ENCODE assay signal across 8 cellular contexts in genomic region chr3:165185707-165186327, GRCh38. TPM values are rescaled to one million over a fixed set of nuclear protein-coding genes. Genes with fewer than 3 reads are reported as not detected.
DNase-seq lines count a peak whose midpoint lies in the region; ATAC-seq and TF ChIP-seq lines count a peak whose summit lies in the region.

No MANE protein-coding gene starts in this region.

- CTCF ChIA-PET in Caco-2 (lab: Charles Lee) (no interaction called here), SK-N-SH (lab: Yijun Ruan, JAX) (interaction anchor here (1.1 to 1.3 kb wide), 6 partner anchors 10 to 1233 kb away, joined by 3 to 4 read pairs (median 3); no protein-coding TSS in a partner anchor)

- H3K4me3 ChIP-seq in Caco-2 (ENCODE audit: low read depth, low read length) = no peak overlapping the region
- H3K4me3 ChIP-seq in SK-N-SH (ENCODE audit: low read depth in 2 of 2, low read length in 1 of 2) = peak overlapping the region in 1 of 2 experiments; percentile 21; a peak in 1 of 4 replicates
- no peak overlapping the region for H3K4me3 ChIP-seq in epithelial cell of proximal tubule (ENCODE audit: low read depth, low read length)

- no TSS peak for BruUV-seq in Caco-2 (replicated peaks; lab: Mats Ljungman, UMichigan)

- H3K4me1 Mint-ChIP-seq in Caco-2 (ENCODE audit: low read depth, unreplicated experiment) = no peaks in the 10 kb centered on the region
- no peaks in the 10 kb centered on the region for H3K4me1 Mint-ChIP-seq in natural killer cell treated with Interleukin-12 subunit alpha and Interleukin-12 subunit beta and Interleukin-15 and Interleukin-18, amount 100 ng/mL, for 72 hours (ENCODE audit: low read depth in 2 of 2)

- H3F3A ChIP-seq in SK-N-SH (replicated peaks; ENCODE audit: insufficient read depth) = no peaks in the 10 kb centered on the region

- peak; percentile 73 to 80 for TF ChIP-seq CTCF in Caco-2 (IDR thresholded peaks at IDR 0.05; ENCODE audit: insufficient read depth in 1 of 2, low read depth in 1 of 2, low read length in 1 of 2, severe bottlenecking in 1 of 2, unreplicated experiment in 1 of 2)
- TF ChIP-seq CTCF in SK-N-SH (IDR thresholded peaks at IDR 0.05) = peak; percentile 90
- TF ChIP-seq CTCF in epithelial cell of proximal tubule (conservative IDR thresholded peaks at IDR 0.05; ENCODE audit: low read depth, low read length) = peak; percentile 94

- no peak overlapping the region for H3K9ac ChIP-seq in SK-N-SH

- H3K9me2 ChIP-seq in SK-N-SH = no peaks in the 10 kb centered on the region

- H3K27me3 ChIP-seq in Caco-2 (replicated peaks; ENCODE audit: control insufficient read depth, insufficient read depth, low read length) (no peaks in the 10 kb centered on the region), SK-N-SH (ENCODE audit: insufficient read depth) (no peaks in the 10 kb centered on the region)

- no peak overlapping the region for H3K27ac ChIP-seq in SK-N-SH (ENCODE audit: low read depth in 2 of 2, low read length in 1 of 2)

- H3K36me3 Mint-ChIP-seq in Caco-2 (ENCODE audit: insufficient read depth, unreplicated experiment) = no peaks in the 10 kb centered on the region
- no peaks in the 10 kb centered on the region for H3K36me3 Mint-ChIP-seq in natural killer cell treated with Interleukin-12 subunit alpha and Interleukin-12 subunit beta and Interleukin-15 and Interleukin-18, amount 100 ng/mL, for 72 hours

- no peaks in the 10 kb centered on the region for H3K27me3 Mint-ChIP-seq in Caco-2 (ENCODE audit: insufficient read depth, unreplicated experiment)
- H3K27me3 Mint-ChIP-seq in natural killer cell treated with Interleukin-12 subunit alpha and Interleukin-12 subunit beta and Interleukin-15 and Interleukin-18, amount 100 ng/mL, for 72 hours = no peaks in the 10 kb centered on the region

- TF ChIP-seq RAD21 in SK-N-SH (IDR thresholded peaks at IDR 0.05; ENCODE audit: low read length) = peak; percentile 96

- no peak overlapping the region for H2AFZ ChIP-seq in SK-N-SH (ENCODE audit: low read depth)

- H3K79me2 ChIP-seq in SK-N-SH (ENCODE audit: insufficient read depth) = no peaks in the 10 kb centered on the region

- DNase-seq in Caco-2 (peak; percentile 65), NCI-H1417 treated with DMSO at 0.1 percent for 48 hours (lab: John Stamatoyannopoulos, UW) (peak; percentile 65), SK-N-SH (peak; percentile 64), epithelial cell of proximal tubule (ENCODE audit: low read depth) (no peak), NCI-H226 (no peak)
- no peak for DNase-seq in natural killer cell treated with Interleukin-12 subunit alpha and Interleukin-12 subunit beta and Interleukin-15 and Interleukin-18, amount 100 ng/mL, for 72 hours (ENCODE audit: low spot score)

- H4K20me1 ChIP-seq in SK-N-SH (ENCODE audit: insufficient read depth) = no peaks in the 10 kb centered on the region

- H3K36me3 ChIP-seq in Caco-2 (ENCODE audit: control insufficient read depth, insufficient read depth, low read length) (no peaks in the 10 kb centered on the region), SK-N-SH (replicated peaks in 1 of 2; ENCODE audit: control insufficient read depth in 1 of 2, insufficient read depth in 2 of 2, low read length in 1 of 2) (no peaks in the 10 kb centered on the region)

- POLR2A ChIA-PET in Caco-2 (lab: Charles Lee) (no interaction called here), SK-N-SH (lab: Yijun Ruan, JAX) (no interaction called here)

- H3K4me1 ChIP-seq in Caco-2 = no peaks in the 10 kb centered on the region
- H3K4me1 ChIP-seq in SK-N-SH (ENCODE audit: control insufficient read depth in 1 of 2, insufficient read depth in 2 of 2, low read depth in 1 of 2, low read length in 1 of 2) = no peaks in the 10 kb centered on the region

- 9% methylated on average over 8 of the region's 8 CpGs for WGBS in SK-N-SH (ENCODE audit: low lambda C conversion rate)

- H3K9me3 ChIP-seq in Caco-2 (no peaks in the 10 kb centered on the region), SK-N-SH (no peaks in the 10 kb centered on the region)

- no peak overlapping the region for H3K4me2 ChIP-seq in SK-N-SH

- H3K9me3 Mint-ChIP-seq in Caco-2 (ENCODE audit: unreplicated experiment) = no peaks in the 10 kb centered on the region
- no peaks in the 10 kb centered on the region for H3K9me3 Mint-ChIP-seq in natural killer cell treated with Interleukin-12 subunit alpha and Interleukin-12 subunit beta and Interleukin-15 and Interleukin-18, amount 100 ng/mL, for 72 hours

- H3K4me3 Mint-ChIP-seq in Caco-2 (ENCODE audit: unreplicated experiment) = no peak overlapping the region
- no peak overlapping the region for H3K4me3 Mint-ChIP-seq in natural killer cell treated with Interleukin-12 subunit alpha and Interleukin-12 subunit beta and Interleukin-15 and Interleukin-18, amount 100 ng/mL, for 72 hours

- intact Hi-C loops in Caco-2 (cut with micrococcal nuclease; ENCODE audit: unreplicated experiment) = loop anchor here (1.0 to 5.0 kb wide), 6 partner anchors 54 to 735 kb away; no protein-coding TSS in a partner anchor

- no peak overlapping the region for H3K27ac Mint-ChIP-seq in Caco-2 (ENCODE audit: unreplicated experiment)
- no peak overlapping the region for H3K27ac Mint-ChIP-seq in natural killer cell treated with Interleukin-12 subunit alpha and Interleukin-12 subunit beta and Interleukin-15 and Interleukin-18, amount 100 ng/mL, for 72 hours

- no peak for TF ChIP-seq EP300 in SK-N-SH (IDR thresholded peaks at IDR 0.05; ENCODE audit: borderline replicate concordance in 1 of 2, low read depth in 1 of 2, low read length in 1 of 2)

- ATAC-seq in GM18867 (IDR thresholded peaks at IDR 0.05; ENCODE audit: unreplicated experiment) (peak; percentile 96), HG02973 (IDR thresholded peaks at IDR 0.05; ENCODE audit: unreplicated experiment) (peak; percentile 97)
- ATAC-seq in natural killer cell treated with Interleukin-12 subunit alpha and Interleukin-12 subunit beta and Interleukin-15 and Interleukin-18, amount 100 ng/mL, for 72 hours = peak; percentile 44 to 67

TF ChIP-seq in SK-N-SH, 30 proteins besides CTCF, POLR2A, EP300 and RAD21:
- TF ChIP-seq EZH2phosphoT487 (IDR thresholded peaks at IDR 0.05; ENCODE audit: borderline replicate concordance, low read depth) (no peak), SMC3 (IDR thresholded peaks at IDR 0.05; ENCODE audit: low read depth, low read length) (peak; percentile 78), MEF2A (IDR thresholded peaks at IDR 0.05; ENCODE audit: borderline replicate concordance, low read depth) (no peak)
TF ChIP-seq in SK-N-SH: peak in this region for 1.

RNA-seq across cellular contexts. Expression of gene SLITRK3, which starts 10.4 kb away (rescaled TPM):
- not detected in 2 replicates for total RNA-seq in Caco-2 (2022)
- not detected in 2 replicates for polyA plus RNA-seq in SK-N-SH (2012; rRNA removed)
- not detected in 2 replicates for polyA plus RNA-seq in SK-N-SH (2012; cell fraction: cytosol; rRNA removed)
- not detected in 2 replicates for polyA plus RNA-seq in SK-N-SH (2012; cell fraction: nucleus; rRNA removed)
- not detected in 2 replicates for total RNA-seq in epithelial cell of proximal tubule
- not detected for total RNA-seq in natural killer cell treated with Interleukin-12 subunit alpha and Interleukin-12 subunit beta and Interleukin-15 and Interleukin-18, amount 100 ng/mL, for 72 hours

Comparison
In these comparisons a context has a peak if more than half of its experiments do, and no peak if none do; other contexts are left out.
1. DNase-seq: peak in Caco-2 (2 of 2), NCI-H1417 treated with DMSO at 0.1 percent for 48 hours (single experiment) and SK-N-SH (single experiment); none in epithelial cell of proximal tubule (single experiment), natural killer cell treated with Interleukin-12 subunit alpha and Interleukin-12 subunit beta and Interleukin-15 and Interleukin-18, amount 100 ng/mL, for 72 hours (single experiment) and NCI-H226 (single experiment).
2. Peak in every context shown above with its lines, with median percentiles within 50 percentile points of each other: CTCF ChIP-seq and ATAC-seq.